Comparison of ENCODE assay signal across 24 cellular contexts in genomic region chr11:93517611-93518010, GRCh38.
"Had no signal": no experiment of that assay in that cellular context is flagged by ENCODE, and none has a peak within 500 bp of the region (broad histone marks: within the 10 kb centered on the region; RNA-seq: fewer than 3 reads in every experiment).

No MANE protein-coding gene starts in this region.

- H3K27ac ChIP-seq: heart left ventricle, right atrium auricular region, thoracic aorta, uterus had no signal

- H3K36me3 ChIP-seq: heart left ventricle, right atrium auricular region, thoracic aorta, uterus had no signal

- H3K9me3 ChIP-seq: heart left ventricle, right atrium auricular region, thoracic aorta, uterus had no signal

- H3K27me3 ChIP-seq: heart left ventricle, right atrium auricular region, uterus had no signal

- H3K4me1 Mint-ChIP-seq: activated naive CD8-positive, alpha-beta T cell treated with anti-CD3 and anti-CD28 coated beads, Interleukin-2, amount 50 U/mL, for 24 hours had no signal

- ATAC-seq: activated CD8-positive, alpha-beta T cell treated with anti-CD3 and anti-CD28 coated beads for 36 hours; activated naive CD8-positive, alpha-beta T cell treated with anti-CD3 and anti-CD28 coated beads, Interleukin-2, amount 50 U/mL, for 24 hours; activated T-cell treated with anti-CD3 and anti-CD28 coated beads, Interleukin-2, amount 50 U/mL, for 4 hours; esophagus mucosa; heart left ventricle; left ventricle myocardium superior; WTC11 had no signal

- H3K4me3 Mint-ChIP-seq: activated CD8-positive, alpha-beta T cell treated with anti-CD3 and anti-CD28 coated beads for 36 hours; activated naive CD4-positive, alpha-beta T cell treated with anti-CD3 and anti-CD28 coated beads, Interleukin-2, amount 50 U/mL, for 24 hours; activated naive CD8-positive, alpha-beta T cell treated with anti-CD3 and anti-CD28 coated beads, Interleukin-2, amount 50 U/mL, for 24 hours; activated T-cell treated with anti-CD3 and anti-CD28 coated beads, Interleukin-2, amount 50 U/mL, for 4 hours; endodermal cell; mesothelial cell of epicardium; naive B cell; stimulated activated naive CD8-positive, alpha-beta T cell treated with anti-CD3 and anti-CD28 coated beads, Interleukin-15, Interleukin-2, amounts not matched to agents 100 ng/mL and 50 ng/mL, for 24 hours; type B pancreatic cell; WTC11 had no signal

- H3K36me3 Mint-ChIP-seq: activated naive CD4-positive, alpha-beta T cell treated with anti-CD3 and anti-CD28 coated beads, Interleukin-2, amount 50 U/mL, for 24 hours; mesothelial cell of epicardium; naive B cell; type B pancreatic cell; WTC11 had no signal

- H3K27me3 Mint-ChIP-seq: activated CD8-positive, alpha-beta T cell treated with anti-CD3 and anti-CD28 coated beads for 36 hours; activated naive CD4-positive, alpha-beta T cell treated with anti-CD3 and anti-CD28 coated beads, Interleukin-2, amount 50 U/mL, for 24 hours; activated naive CD8-positive, alpha-beta T cell treated with anti-CD3 and anti-CD28 coated beads, Interleukin-2, amount 50 U/mL, for 24 hours; naive B cell; stimulated activated naive CD8-positive, alpha-beta T cell treated with anti-CD3 and anti-CD28 coated beads, Interleukin-15, Interleukin-2, amounts not matched to agents 100 ng/mL and 50 ng/mL, for 24 hours had no signal

- H3K4me1 ChIP-seq: uterus had no signal

- H3K27ac Mint-ChIP-seq: activated CD8-positive, alpha-beta T cell treated with anti-CD3 and anti-CD28 coated beads for 36 hours; activated naive CD4-positive, alpha-beta T cell treated with anti-CD3 and anti-CD28 coated beads, Interleukin-2, amount 50 U/mL, for 24 hours; activated naive CD8-positive, alpha-beta T cell treated with anti-CD3 and anti-CD28 coated beads, Interleukin-2, amount 50 U/mL, for 24 hours; activated T-helper 2 cell treated with anti-CD3 and anti-CD28 coated beads, Interferon-gamma antibody, Interleukin-2, Interleukin-4, amounts not matched to agents 10 μg/mL and 5 μg/mL and 100 μg/mL, durations not matched to agents 14 hours and 24 hours and 36 hours; endodermal cell; mesothelial cell of epicardium; stimulated activated naive CD8-positive, alpha-beta T cell treated with anti-CD3 and anti-CD28 coated beads, Interleukin-15, Interleukin-2, amounts not matched to agents 100 ng/mL and 50 ng/mL, for 24 hours; type B pancreatic cell; WTC11 had no signal

- H3K9me3 Mint-ChIP-seq: activated CD8-positive, alpha-beta T cell treated with anti-CD3 and anti-CD28 coated beads for 36 hours; activated naive CD4-positive, alpha-beta T cell treated with anti-CD3 and anti-CD28 coated beads, Interleukin-2, amount 50 U/mL, for 24 hours; activated naive CD8-positive, alpha-beta T cell treated with anti-CD3 and anti-CD28 coated beads, Interleukin-2, amount 50 U/mL, for 24 hours; activated T-cell treated with anti-CD3 and anti-CD28 coated beads, Interleukin-2, amount 50 U/mL, for 4 hours; activated T-helper 2 cell treated with anti-CD3 and anti-CD28 coated beads, Interferon-gamma antibody, Interleukin-2, Interleukin-4, amounts not matched to agents 10 μg/mL and 5 μg/mL and 100 μg/mL, durations not matched to agents 14 hours and 24 hours and 36 hours; endodermal cell; mesothelial cell of epicardium; naive B cell; stimulated activated naive CD8-positive, alpha-beta T cell treated with anti-CD3 and anti-CD28 coated beads, Interleukin-15, Interleukin-2, amounts not matched to agents 100 ng/mL and 50 ng/mL, for 24 hours; type B pancreatic cell; WTC11 had no signal

- H3K4me3 ChIP-seq: heart left ventricle, right atrium auricular region, thoracic aorta, uterus had no signal

- DNase-seq: activated CD4-positive, alpha-beta T cell treated with anti-CD3 and anti-CD28 coated beads, Interleukin-2, amount 50 U/mL, for 1 hour; activated CD8-positive, alpha-beta T cell treated with anti-CD3 and anti-CD28 coated beads for 36 hours; activated naive CD8-positive, alpha-beta T cell treated with anti-CD3 and anti-CD28 coated beads, Interleukin-2, amount 50 U/mL, for 24 hours; activated T-cell treated with anti-CD3 and anti-CD28 coated beads, Interleukin-2, amount 50 U/mL, for 4 hours; amygdala; caudate nucleus; endodermal cell; foreskin fibroblast; heart left ventricle; left ventricle myocardium superior; naive B cell; occipital lobe; stimulated activated CD4-positive, alpha-beta T cell treated with anti-CD3 and anti-CD28 coated beads, Interleukin-2, amount 100 ng/mL, for 48 hours; T-helper 2 cell; uterus had no signal
